ENCODE assay signal across 8 cellular contexts in genomic region chrX:71533850-71534515, GRCh38. TPM values are rescaled to one million over a fixed set of nuclear protein-coding genes. Genes with fewer than 3 reads are reported as not detected.
A peak's percentile ranks its signal among the peaks of the same experiment; 100 is the strongest.
DNase-seq lines count a peak whose midpoint lies in the region; ATAC-seq and TF ChIP-seq lines count a peak whose summit lies in the region.

No MANE protein-coding gene starts in this region.

- peak overlapping the region; percentile 98 for H3K27ac ChIP-seq in CD8-positive, alpha-beta T cell (ENCODE audit: low read depth, low read length)
- peak overlapping the region; percentile 92 for H3K27ac ChIP-seq in angular gyrus (ENCODE audit: low read depth, low read length)
- peak overlapping the region; percentile 93 for H3K27ac ChIP-seq in right cardiac atrium (ENCODE audit: low read length)

- intact Hi-C loops in CD8-positive, alpha-beta T cell (cut with DNase I, micrococcal nuclease) = loop anchor here (1.0 to 10.0 kb wide), 9 partner anchors 19 to 439 kb away; partner anchors contain the start of genes FOXO4 (in 2 of the 2), CXCR3 (in 1 of the 2), NONO (in 1 of the 2) and TAF1 (in 1 of the 2)
- intact Hi-C loops in right cardiac atrium (cut with DNase I) = no loop called here

- peak overlapping the region; percentile 98 for H3K4me3 Mint-ChIP-seq in CD8-positive, alpha-beta T cell
- H3K4me3 Mint-ChIP-seq in IgD-negative memory B cell = peak overlapping the region; percentile 90 to 98 (median 96)

- no peak for TF ChIP-seq CTCF in CD8-positive, alpha-beta T cell (IDR thresholded peaks at IDR 0.05)

- H3K9me3 ChIP-seq in CD8-positive, alpha-beta T cell (ENCODE audit: low read length) = no peaks in the 10 kb centered on the region
- H3K9me3 ChIP-seq in right cardiac atrium (ENCODE audit: control insufficient read depth, low read length) = no peaks in the 10 kb centered on the region

- CTCF ChIA-PET in CD8-positive, alpha-beta T cell (lab: Charles Lee) = interaction anchor here (0.6 to 4.2 kb wide), 4 partner anchors 11 to 423 kb away, joined by 3 to 13 read pairs (median 4); partner anchors contain the start of gene IL2RG

- DNase-seq in CD8-positive, alpha-beta T cell = peak in 6 of 7 experiments; percentile 44 to 73 (median 62)
- peak; percentile 50 to 81 (median 73) for DNase-seq in right cardiac atrium
- peak; percentile 43 for DNase-seq in putamen (ENCODE audit: low spot score)

- whole genome bisulfite sequencing in right cardiac atrium = under 1% methylated on average over 31 of the region's 31 CpGs

- H3K27ac Mint-ChIP-seq in CD8-positive, alpha-beta T cell = peak overlapping the region; percentile 98
- H3K27ac Mint-ChIP-seq in IgD-negative memory B cell = peak overlapping the region; percentile 93 to 97 (median 96)

- H3K27me3 Mint-ChIP-seq in CD8-positive, alpha-beta T cell (ENCODE audit: low read depth) = no peaks in the 10 kb centered on the region
- H3K27me3 Mint-ChIP-seq in IgD-negative memory B cell = no peaks in the 10 kb centered on the region

- H3K36me3 Mint-ChIP-seq in CD8-positive, alpha-beta T cell = peaks cover 43% of the 10 kb centered on the region
- peaks cover 1% of the 10 kb centered on the region for H3K36me3 Mint-ChIP-seq in IgD-negative memory B cell

- peaks cover 22% of the 10 kb centered on the region for H3K4me1 ChIP-seq in CD8-positive, alpha-beta T cell (ENCODE audit: insufficient read depth, low read length)
- peaks cover 2% of the 10 kb centered on the region for H3K4me1 ChIP-seq in right cardiac atrium (ENCODE audit: control insufficient read depth, insufficient read depth, low read length)

- H3K4me1 Mint-ChIP-seq in CD8-positive, alpha-beta T cell (ENCODE audit: low read depth) = peaks cover 42% of the 10 kb centered on the region
- peaks cover 11 to 24% (median 14%) of the 10 kb centered on the region in 3 donors for H3K4me1 Mint-ChIP-seq in IgD-negative memory B cell

- no peaks in the 10 kb centered on the region for H3K9me3 Mint-ChIP-seq in CD8-positive, alpha-beta T cell
- peaks cover 0 to 2% (median 0%) of the 10 kb centered on the region in 3 donors for H3K9me3 Mint-ChIP-seq in IgD-negative memory B cell

- no peaks in the 10 kb centered on the region for H3K27me3 ChIP-seq in CD8-positive, alpha-beta T cell (ENCODE audit: insufficient read depth, low read length)
- H3K27me3 ChIP-seq in right cardiac atrium (ENCODE audit: control insufficient read depth, insufficient read depth) = no peaks in the 10 kb centered on the region

- POLR2A ChIA-PET in CD8-positive, alpha-beta T cell (lab: Charles Lee) = interaction anchor here (0.7 to 6.2 kb wide), 17 partner anchors 9 to 647 kb away, joined by 3 to 42 read pairs (median 6); partner anchors contain the start of genes CXCR3, IL2RG, NONO and PIN4

- H3K36me3 ChIP-seq in CD8-positive, alpha-beta T cell (ENCODE audit: insufficient read depth, low read length) = no peaks in the 10 kb centered on the region

- peak; percentile 22 for ATAC-seq in CD8-positive, alpha-beta T cell
- ATAC-seq in SK-N-SH treated with all-trans-retinoic acid at 6 μM for 48 hours (peak; percentile 45), right cardiac atrium (peak; percentile 68 to 77), HG02571 (IDR thresholded peaks at IDR 0.05; ENCODE audit: unreplicated experiment) (no peak), GM19455 (IDR thresholded peaks at IDR 0.05; ENCODE audit: unreplicated experiment) (no peak)

- peak overlapping the region; percentile 71 for H3K4me3 ChIP-seq in CD8-positive, alpha-beta T cell (ENCODE audit: low read depth, low read length)
- H3K4me3 ChIP-seq in right cardiac atrium (ENCODE audit: low read length) = peak overlapping the region; percentile 98

TF ChIP-seq in SK-N-SH treated with all-trans-retinoic acid at 6 μM for 48 hours, 23 proteins besides CTCF, POLR2A, EP300 and RAD21:
- TF ChIP-seq BACH2 (CRISPR knock-in tag; IDR thresholded peaks at IDR 0.05; ENCODE audit: borderline replicate concordance) (no peak), ZNF565 (CRISPR knock-in tag; conservative IDR thresholded peaks at IDR 0.05; ENCODE audit: low read depth) (no peak), TCF4 (CRISPR knock-in tag; IDR thresholded peaks at IDR 0.05; ENCODE audit: borderline replicate concordance) (no peak), ESRRG (CRISPR knock-in tag; IDR thresholded peaks at IDR 0.05) (no peak), ZC3H10 (CRISPR knock-in tag; IDR thresholded peaks at IDR 0.05) (no peak), POU6F1 (CRISPR knock-in tag; IDR thresholded peaks at IDR 0.05; ENCODE audit: borderline replicate concordance, low read depth) (no peak), TSHZ2 (CRISPR knock-in tag; IDR thresholded peaks at IDR 0.05) (no peak), TOX (CRISPR knock-in tag; IDR thresholded peaks at IDR 0.05; ENCODE audit: borderline replicate concordance) (no peak), ZFP30 (CRISPR knock-in tag; IDR thresholded peaks at IDR 0.05) (no peak), SNAI2 (CRISPR knock-in tag; IDR thresholded peaks at IDR 0.05) (no peak), CREB5 (CRISPR knock-in tag; IDR thresholded peaks at IDR 0.05; ENCODE audit: low read depth) (no peak), OSR1 (CRISPR knock-in tag; IDR thresholded peaks at IDR 0.05) (no peak), ZFP3 (CRISPR knock-in tag; IDR thresholded peaks at IDR 0.05) (no peak), ISL1 (CRISPR knock-in tag; IDR thresholded peaks at IDR 0.05) (no peak), PPARA (CRISPR knock-in tag; IDR thresholded peaks at IDR 0.05; ENCODE audit: borderline replicate concordance) (no peak)

RNA-seq across cellular contexts. Expression of gene OGT, which starts 1.1 kb away (rescaled TPM):
- 100 to 1,000 TPM; 295 to 297 TPM for total RNA-seq in CD8-positive, alpha-beta T cell
- polyA plus RNA-seq in IgD-negative memory B cell (34.1 TPM), right cardiac atrium (30.3 TPM)
- 10 to 100 TPM; 67.8 to 94.4 (median 81.4) TPM for total RNA-seq in right cardiac atrium

RNA-seq across cellular contexts. Expression of gene GCNA, which starts 44.3 kb away (rescaled TPM):
- total RNA-seq in CD8-positive, alpha-beta T cell = 1 to 10 TPM; 2.5 to 3.9 TPM
- polyA plus RNA-seq in IgD-negative memory B cell (0.38 TPM), right cardiac atrium (0.81 TPM)
- total RNA-seq in right cardiac atrium = 1 to 10 TPM; 1.4 to 2.0 (median 1.7) TPM

Comparison
In these comparisons a context has a peak if more than half of its experiments do, and no peak if none do; other contexts are left out.
1. ATAC-seq: peak in CD8-positive, alpha-beta T cell (single experiment), SK-N-SH treated with all-trans-retinoic acid at 6 μM for 48 hours (single experiment) and right cardiac atrium (2 of 2); none in HG02571 (single experiment) and GM19455 (single experiment).
2. intact Hi-C loops: an anchor here in CD8-positive, alpha-beta T cell (1.0 to 10.0 kb wide); none called in right cardiac atrium.
3. Peak in every context shown above with its lines, with median percentiles within 50 percentile points of each other: DNase-seq and H3K27ac ChIP-seq.